Comparison of ENCODE assay signal across 20 cellular contexts in the genomic region with DNA sequence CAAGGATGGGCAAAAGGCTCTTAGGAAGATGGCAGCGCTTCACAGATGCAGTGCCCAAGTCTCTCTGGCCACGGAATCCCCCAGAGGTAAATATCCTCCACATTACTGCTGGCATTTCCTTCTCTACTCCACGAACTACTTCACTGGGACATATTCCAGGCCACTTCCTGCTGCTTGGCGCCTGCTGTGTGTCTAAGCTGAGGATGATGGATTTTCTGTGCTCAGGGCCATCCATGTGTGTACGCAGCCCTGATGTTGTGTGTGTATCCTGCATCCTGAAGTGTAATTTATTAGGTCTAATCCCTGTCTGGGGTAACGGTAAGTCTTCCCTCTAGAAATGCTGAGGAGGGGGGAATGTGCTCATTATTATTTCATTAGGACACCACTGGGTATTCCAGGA. TPM values are rescaled to one million over a fixed set of nuclear protein-coding genes. Genes with fewer than 3 reads are reported as not detected.
DNase-seq lines count a peak whose midpoint lies in the region; ATAC-seq, FAIRE-seq and TF ChIP-seq lines count a peak whose summit lies in the region.
"Had no signal": no experiment of that assay in that cellular context is flagged by ENCODE, and none has a peak within 500 bp of the region (broad histone marks: within the 10 kb centered on the region; RNA-seq: fewer than 3 reads in every experiment).

No MANE protein-coding gene starts in this region.

- BruUV-seq in HepG2 (replicated peaks; lab: Mats Ljungman, UMichigan) (no TSS peak), endothelial cell of umbilical vein (replicated peaks; lab: Mats Ljungman, UMichigan) (no TSS peak)

- CTCF ChIA-PET in HepG2 (lab: Yijun Ruan, JAX; ENCODE audit: low intra/inter-chr PET ratio, low total read pairs): no interaction called here
- CTCF ChIA-PET in endothelial cell of umbilical vein (lab: Charles Lee): interaction anchor here (1.0 to 1.1 kb wide), 2 partner anchors 37 to 1055 kb away, joined by 5 to 6 read pairs; no protein-coding TSS in a partner anchor

- no peaks in the 10 kb centered on the region for H4K20me1 ChIP-seq in HepG2 (ENCODE audit: insufficient read depth, low read length)
- no peaks in the 10 kb centered on the region for H4K20me1 ChIP-seq in endothelial cell of umbilical vein (replicated peaks; ENCODE audit: control insufficient read depth, extremely low read depth, insufficient read depth, low read length)

- H3K79me2 ChIP-seq in HepG2 (ENCODE audit: insufficient read depth, low read length) (no peaks in the 10 kb centered on the region), endothelial cell of umbilical vein (ENCODE audit: control insufficient read depth, insufficient read depth, low read length) (no peaks in the 10 kb centered on the region)

- H3K4me1 ChIP-seq in liver (ENCODE audit: control insufficient read depth in 4 of 4, insufficient read depth in 4 of 4, low read length in 3 of 4): no peaks in the 10 kb centered on the region
- no peaks in the 10 kb centered on the region for H3K4me1 ChIP-seq in HepG2 (ENCODE audit: insufficient read depth, low read length)
- H3K4me1 ChIP-seq in endothelial cell of umbilical vein (ENCODE audit: control insufficient read depth, extremely low read depth, insufficient read depth, low read length): no peaks in the 10 kb centered on the region
- no peaks in the 10 kb centered on the region for H3K4me1 ChIP-seq in lower lobe of right lung

- TF ChIP-seq POLR2A in HepG2 (IDR thresholded peaks at IDR 0.05; ENCODE audit: insufficient read depth in 1 of 2, low read depth in 2 of 2, low read length in 2 of 2) (no peak), endothelial cell of umbilical vein (IDR thresholded peaks at IDR 0.05; ENCODE audit: low read depth, low read length) (no peak)

- no peaks in the 10 kb centered on the region for H3K9me1 ChIP-seq in endothelial cell of umbilical vein (replicated peaks; ENCODE audit: control insufficient read depth, extremely low read depth, insufficient read depth, low read length)

- TF ChIP-seq RAD21 in liver (IDR thresholded peaks at IDR 0.05) (no peak), HepG2 (CRISPR knock-in tag; IDR thresholded peaks at IDR 0.05) (no peak)

- no peak overlapping the region for H3K9ac ChIP-seq in liver (ENCODE audit: low read depth in 1 of 2, low read length in 2 of 2)
- no peak overlapping the region for H3K9ac ChIP-seq in HepG2 (ENCODE audit: insufficient read depth, low read depth, low read length)
- H3K9ac ChIP-seq in endothelial cell of umbilical vein (replicated peaks; ENCODE audit: extremely low read depth, insufficient read depth, low read length): no peak overlapping the region

- H3K36me3 ChIP-seq in liver (ENCODE audit: control insufficient read depth in 4 of 4, insufficient read depth in 3 of 4, low read depth in 1 of 4, low read length in 3 of 4): no peaks in the 10 kb centered on the region
- no peaks in the 10 kb centered on the region for H3K36me3 ChIP-seq in HepG2 (replicated peaks in 1 of 2; ENCODE audit: control insufficient read depth in 1 of 2, insufficient read depth in 2 of 2, low read length in 2 of 2)
- H3K36me3 ChIP-seq in endothelial cell of umbilical vein (ENCODE audit: control insufficient read depth in 2 of 2, extremely low read depth in 1 of 2, insufficient read depth in 2 of 2, low read length in 2 of 2): no peaks in the 10 kb centered on the region
- H3K36me3 ChIP-seq in lower lobe of right lung: no peaks in the 10 kb centered on the region

- H3K4me3 ChIP-seq in liver (ENCODE audit: low read depth in 1 of 3, low read length in 3 of 3) (no peak overlapping the region), HepG2 (replicated peaks in 1 of 3; ENCODE audit: insufficient read depth in 1 of 3, low read depth in 2 of 3, low read length in 3 of 3) (no peak overlapping the region), endothelial cell of umbilical vein (replicated peaks in 1 of 3; ENCODE audit: insufficient read depth in 1 of 3, low read depth in 1 of 3, low read length in 3 of 3) (no peak overlapping the region), lower lobe of right lung (no peak overlapping the region)

- dilution Hi-C loops in endothelial cell of umbilical vein (cut with MboI; ENCODE audit: extremely low pct_ligation_motif_present, low sequenced_read_pairs): no loop called here

- in situ Hi-C loops in HepG2 (cut with HindIII; ENCODE audit: extremely low pct_ligation_motif_present, low pct_unique_long_range_greater_than_20kb): no loop called here

- TF ChIP-seq EP300 in HepG2 (IDR thresholded peaks at IDR 0.05; ENCODE audit: low read depth in 2 of 2, low read length in 2 of 2) (no peak), HepG2 (CRISPR knock-in tag; IDR thresholded peaks at IDR 0.05; ENCODE audit: borderline replicate concordance) (no peak)

- H3K27ac ChIP-seq in liver (ENCODE audit: low read depth in 1 of 2, low read length in 2 of 2) (no peak overlapping the region), HepG2 (ENCODE audit: extremely low read length, insufficient read depth, low read length) (no peak overlapping the region), endothelial cell of umbilical vein (ENCODE audit: insufficient read depth, low read depth, low read length) (no peak overlapping the region), caudate nucleus (ENCODE audit: low read depth, low read length) (no peak overlapping the region), lower lobe of right lung (no peak overlapping the region)

- intact Hi-C loops in HepG2 (cut with micrococcal nuclease; ENCODE audit: unreplicated experiment) (no loop called here), endothelial cell of umbilical vein (cut with micrococcal nuclease) (no loop called here), lower lobe of right lung (cut with DNase I) (no loop called here)

- H3K27me3 ChIP-seq in liver (ENCODE audit: control insufficient read depth in 4 of 4, insufficient read depth in 4 of 4, low read length in 3 of 4): no peaks in the 10 kb centered on the region
- 0 out of 5 replicates have a peak, but pooled peaks cover 0 to 10% of the 10 kb centered on the region in 2 experiments for H3K27me3 ChIP-seq in HepG2 (ENCODE audit: control insufficient read depth in 1 of 2, insufficient read depth in 2 of 2, low read length in 2 of 2)
- peaks cover 0 to 1% of the 10 kb centered on the region in 2 experiments for H3K27me3 ChIP-seq in endothelial cell of umbilical vein (ENCODE audit: control insufficient read depth in 2 of 2, insufficient read depth in 2 of 2, low read length in 2 of 2)
- no peaks in the 10 kb centered on the region for H3K27me3 ChIP-seq in lower lobe of right lung (ENCODE audit: low read depth)

- FAIRE-seq in HepG2 (lab: Jason Lieb, UNC) (no peak), endothelial cell of umbilical vein (lab: Jason Lieb, UNC) (peak; percentile 59)
- FAIRE-seq: A204.1 had no signal

- no peak for TF ChIP-seq CTCF in liver (IDR thresholded peaks at IDR 0.05; ENCODE audit: low read depth, low read length, missing input control)
- no peak for TF ChIP-seq CTCF in HepG2 (CRISPR knock-in tag; IDR thresholded peaks at IDR 0.05)
- TF ChIP-seq CTCF in endothelial cell of umbilical vein (IDR thresholded peaks at IDR 0.05; ENCODE audit: extremely low read depth in 1 of 2, insufficient read depth in 1 of 2, low read depth in 1 of 2, low read length in 2 of 2): no peak
- no peak for TF ChIP-seq CTCF in lower lobe of right lung (IDR thresholded peaks at IDR 0.05)

- H3K9me3 ChIP-seq in liver (ENCODE audit: control insufficient read depth in 4 of 4, low read length in 3 of 4) (no peaks in the 10 kb centered on the region), HepG2 (ENCODE audit: low read length) (no peaks in the 10 kb centered on the region), endothelial cell of umbilical vein (replicated peaks; ENCODE audit: control insufficient read depth, insufficient read depth, low read length) (no peaks in the 10 kb centered on the region), lower lobe of right lung (no peaks in the 10 kb centered on the region)

- POLR2A ChIA-PET in HepG2 (lab: Yijun Ruan, JAX): no interaction called here
- POLR2A ChIA-PET in endothelial cell of umbilical vein (lab: Charles Lee): no interaction called here

- no peak overlapping the region for H2AFZ ChIP-seq in HepG2 (ENCODE audit: low read length)
- peak overlapping the region; percentile 30 for H2AFZ ChIP-seq in endothelial cell of umbilical vein (ENCODE audit: low read depth, low read length)

- H3K4me2 ChIP-seq in HepG2 (ENCODE audit: low read depth, low read length) (no peak overlapping the region), endothelial cell of umbilical vein (ENCODE audit: insufficient read depth, low read length) (no peak overlapping the region)

- ATAC-seq in HepG2: no peak
- no peak for ATAC-seq in lower lobe of right lung
- no peak for ATAC-seq in HG02938 (IDR thresholded peaks at IDR 0.05; ENCODE audit: unreplicated experiment)

- no peak for DNase-seq in HepG2 (ENCODE audit: low spot score)
- peak; percentile 36 for DNase-seq in M059J (ENCODE audit: low read depth)
- DNase-seq in endothelial cell of umbilical vein (ENCODE audit: low read depth, low spot score): peak; percentile 25
- DNase-seq in DMS114 treated with DMSO at 0.1 percent for 48 hours (lab: John Stamatoyannopoulos, UW; ENCODE audit: unreplicated experiment): no peak
- DNase-seq in caudate nucleus (lab: John Stamatoyannopoulos, UW): no peak
- DNase-seq in lower lobe of right lung: no peak
- DNase-seq: AML-193, DMS 273 treated with DMSO at 0.1 percent for 48 hours, H9, MV-4-11, NCI-H1417, NCI-H187 treated with DMSO at 0.1 percent for 48 hours, NCI-H446, NCI-H69, RPMI8226, SIG-M5 had no signal

- WGBS in liver: 72% methylated on average over 6 of the region's 6 CpGs
- 30% methylated on average over 4 of the region's 6 CpGs for WGBS in HepG2 (ENCODE audit: low lambda C conversion rate)

RNA-seq across cellular contexts. Expression of gene HABP2, which starts 25.7 kb away (rescaled TPM):
- 100 to 1,000 TPM; 147 to 247 TPM for total RNA-seq in liver
- polyA plus RNA-seq in liver: 100 to 1,000 TPM; 109 to 259 TPM
- 0.13 TPM in 1 of 2 replicates, not detected in the other for total RNA-seq in HepG2 (2016; rRNA removed; fragmentation: Illumina TruSeq; extraction: Trizol)
- total RNA-seq in HepG2 (2016; cell fraction: cytosol; rRNA removed; fragmentation: Illumina TruSeq; extraction: Trizol; ENCODE audit: low read depth): not detected in 2 replicates
- total RNA-seq in HepG2 (2016; cell fraction: insoluble cytoplasmic fraction; rRNA removed; fragmentation: Illumina TruSeq; extraction: Trizol): 0.04 and 0.06 TPM in 2 replicates
- not detected in 2 replicates for total RNA-seq in HepG2 (2016; cell fraction: membrane; rRNA removed; fragmentation: Illumina TruSeq; extraction: Trizol)
- total RNA-seq in HepG2 (2016; cell fraction: nucleus; rRNA removed; fragmentation: Illumina TruSeq; extraction: Trizol): 0.16 TPM in 1 of 2 replicates, not detected in the other
- 0.12 TPM in 2 replicates for polyA plus RNA-seq in HepG2 (2011; rRNA removed)
- 0.10 and 0.11 TPM in 2 replicates for polyA plus RNA-seq in HepG2 (2011; cell fraction: cytosol; rRNA removed)
- polyA plus RNA-seq in HepG2 (2011; cell fraction: nucleus; rRNA removed): 0.03 and 0.06 TPM in 2 replicates
- polyA plus RNA-seq in HepG2 (2012): 0.04 TPM in 1 of 2 replicates, not detected in the other
- polyA plus RNA-seq in HepG2 (2016; cell fraction: cytosol; fragmentation: Illumina TruSeq; extraction: Trizol; ENCODE audit: low read depth): not detected in 2 replicates
- polyA plus RNA-seq in HepG2 (2016; cell fraction: insoluble cytoplasmic fraction; fragmentation: Illumina TruSeq; extraction: Trizol; ENCODE audit: low read depth): not detected in 2 replicates
- polyA plus RNA-seq in HepG2 (2016; cell fraction: membrane; fragmentation: Illumina TruSeq; extraction: Trizol; ENCODE audit: low read depth): not detected in 2 replicates
- polyA plus RNA-seq in HepG2 (2016; cell fraction: nucleus; fragmentation: Illumina TruSeq; extraction: Trizol; ENCODE audit: insufficient read depth, low read depth): not detected in 2 replicates
- polyA minus RNA-seq in HepG2 (2011; rRNA and poly(A)+ RNA removed; ENCODE audit: low replicate concordance): not detected in 2 replicates
- polyA minus RNA-seq in HepG2 (2011; cell fraction: cytosol; rRNA and poly(A)+ RNA removed): not detected in 2 replicates
- not detected in 2 replicates for polyA minus RNA-seq in HepG2 (2011; cell fraction: nucleus; rRNA and poly(A)+ RNA removed)
- not detected in 2 replicates for total RNA-seq in M059J (2014; rRNA removed; shearing (Covaris generic))
- total RNA-seq in endothelial cell of umbilical vein: not detected in 2 replicates
- 0.04 TPM in 1 of 2 replicates, not detected in the other for polyA plus RNA-seq in endothelial cell of umbilical vein
- polyA plus RNA-seq in endothelial cell of umbilical vein (2011; cell fraction: cytosol; rRNA removed): not detected in 2 replicates
- polyA plus RNA-seq in endothelial cell of umbilical vein (2011; cell fraction: nucleus; rRNA removed): not detected in 2 replicates
- polyA plus RNA-seq in endothelial cell of umbilical vein (2012): not detected in 2 replicates
- polyA minus RNA-seq in endothelial cell of umbilical vein: not detected in 2 replicates
- polyA minus RNA-seq in endothelial cell of umbilical vein (2011; cell fraction: cytosol; rRNA and poly(A)+ RNA removed): not detected
- polyA minus RNA-seq in endothelial cell of umbilical vein (2011; cell fraction: nucleus; rRNA and poly(A)+ RNA removed): not detected in 2 replicates
- 0.77 TPM for total RNA-seq in lower lobe of right lung
- total RNA-seq: H9 had no signal
- polyA plus RNA-seq: CD14-positive monocyte had no signal

Comparison
In these comparisons a context has a peak if more than half of its experiments do, and no peak if none do; other contexts are left out.
1. RNA of gene HABP2, which starts 25.7 kb away (total RNA-seq): 147 to 247 TPM in liver; 0.77 TPM in lower lobe of right lung (single experiment), 0.04 to 0.16 TPM in HepG2, not detected in M059J and not detected in endothelial cell of umbilical vein; every median in the first group is over 10 times any median in the second.
2. DNase-seq: peak in M059J (single experiment) and endothelial cell of umbilical vein (single experiment); none in HepG2 (single experiment), DMS114 treated with DMSO at 0.1 percent for 48 hours (single experiment), caudate nucleus (0 of 61) and lower lobe of right lung (single experiment).